ENCODE assay signal across 34 cellular contexts in genomic region chr11:122789916-122790315, GRCh38. TPM values are rescaled to one million over a fixed set of nuclear protein-coding genes. Genes with fewer than 3 reads are reported as not detected.
"Had no signal": no experiment of that assay in that cellular context is flagged by ENCODE, and none has a peak within 500 bp of the region (broad histone marks: within the 10 kb centered on the region; RNA-seq: fewer than 3 reads in every experiment).

No MANE protein-coding gene starts in this region.

- H3K9me3 Mint-ChIP-seq: activated CD4-positive, alpha-beta memory T cell treated with anti-CD3 and anti-CD28 coated beads, Interleukin-2, amount 10 ng/mL, durations not matched to agents 7 days and 5 days; activated naive CD8-positive, alpha-beta T cell treated with anti-CD3 and anti-CD28 coated beads for 36 hours; activated T-cell treated with anti-CD3 and anti-CD28 coated beads, Interleukin-2, amount 50 U/mL, for 72 hours; activated T-helper 17 cell treated with anti-CD3 and anti-CD28 coated beads, Interleukin-2, amount 50 U/mL, for 72 hours; central memory CD8-positive, alpha-beta T cell; T-cell had no signal

- H3K27ac ChIP-seq: cardiac muscle cell, PC-9, RWPE1, VCaP had no signal

- H3K4me3 ChIP-seq: cardiac muscle cell, PC-9 had no signal

- H3K27ac Mint-ChIP-seq: activated CD4-positive, alpha-beta memory T cell treated with anti-CD3 and anti-CD28 coated beads, Interleukin-2, amount 10 ng/mL, durations not matched to agents 7 days and 5 days; activated naive CD8-positive, alpha-beta T cell treated with anti-CD3 and anti-CD28 coated beads for 36 hours; activated T-cell treated with anti-CD3 and anti-CD28 coated beads, Interleukin-2, amount 50 U/mL, for 72 hours; activated T-helper 17 cell treated with anti-CD3 and anti-CD28 coated beads, Interleukin-2, amount 50 U/mL, for 72 hours; T-cell had no signal

- H3K4me3 Mint-ChIP-seq: activated CD4-positive, alpha-beta memory T cell treated with anti-CD3 and anti-CD28 coated beads, Interleukin-2, amount 10 ng/mL, durations not matched to agents 7 days and 5 days; activated naive CD8-positive, alpha-beta T cell treated with anti-CD3 and anti-CD28 coated beads for 36 hours; activated T-cell treated with anti-CD3 and anti-CD28 coated beads, Interleukin-2, amount 50 U/mL, for 72 hours; activated T-helper 17 cell treated with anti-CD3 and anti-CD28 coated beads, Interleukin-2, amount 50 U/mL, for 72 hours; central memory CD8-positive, alpha-beta T cell; T-cell had no signal

- H3K4me1 Mint-ChIP-seq: activated CD4-positive, alpha-beta memory T cell treated with anti-CD3 and anti-CD28 coated beads, Interleukin-2, amount 10 ng/mL, durations not matched to agents 7 days and 5 days; activated T-helper 17 cell treated with anti-CD3 and anti-CD28 coated beads, Interleukin-2, amount 50 U/mL, for 72 hours; central memory CD8-positive, alpha-beta T cell; T-cell had no signal

- ATAC-seq: activated T-cell treated with anti-CD3 and anti-CD28 coated beads, Interleukin-2, amount 50 U/mL, for 72 hours; activated T-helper 17 cell treated with anti-CD3 and anti-CD28 coated beads, Interleukin-2, amount 50 U/mL, for 72 hours; Right ventricle myocardium inferior; SK-N-SH treated with all-trans-retinoic acid at 6 μM for 48 hours; T-cell had no signal

- DNase-seq: activated CD4-positive, alpha-beta memory T cell treated with anti-CD3 and anti-CD28 coated beads, Interleukin-2, amount 10 ng/mL, durations not matched to agents 7 days and 5 days; activated CD4-positive, alpha-beta T cell treated with anti-CD3 and anti-CD28 coated beads for 1 hour; activated CD4-positive, alpha-beta T cell treated with anti-CD3 and anti-CD28 coated beads for 48 hours; activated CD4-positive, CD25-positive, alpha-beta regulatory T cell; activated effector memory CD4-positive, alpha-beta T cell treated with anti-CD3 and anti-CD28 coated beads, Interleukin-2, amount 50 U/mL, for 16 hours; activated naive CD4-positive, alpha-beta T cell; activated naive CD4-positive, alpha-beta T cell treated with anti-CD3 and anti-CD28 coated beads, Interleukin-2, amount 50 U/mL, for 16 hours; activated naive CD8-positive, alpha-beta T cell treated with anti-CD3 and anti-CD28 coated beads for 36 hours; activated T-cell treated with anti-CD3 and anti-CD28 coated beads, Interleukin-2, amount 50 U/mL, for 1 hour; activated T-cell treated with anti-CD3 and anti-CD28 coated beads, Interleukin-2, amount 50 U/mL, for 72 hours; amniotic stem cell; aorta; NCI-H1092 treated with DMSO at 0.1 percent for 48 hours; NCI-H1417; NCI-H187 treated with DMSO at 0.1 percent for 48 hours; NCI-H2081; NCI-H2171 treated with DMSO at 0.1 percent for 48 hours; NCI-H2227 treated with DMSO at 0.1 percent for 48 hours; NCI-H446 treated with DMSO at 0.1 percent for 48 hours; NCI-H524; PC-9; SIG-M5; T-cell; T-helper 2 cell; T-helper 9 cell had no signal

- H3K27me3 Mint-ChIP-seq: activated CD4-positive, alpha-beta memory T cell treated with anti-CD3 and anti-CD28 coated beads, Interleukin-2, amount 10 ng/mL, durations not matched to agents 7 days and 5 days; activated naive CD8-positive, alpha-beta T cell treated with anti-CD3 and anti-CD28 coated beads for 36 hours; activated T-helper 17 cell treated with anti-CD3 and anti-CD28 coated beads, Interleukin-2, amount 50 U/mL, for 72 hours; central memory CD8-positive, alpha-beta T cell; T-cell had no signal

RNA-seq across cellular contexts. Expression of gene CRTAM, which starts 48.4 kb away (rescaled TPM):
- total RNA-seq: cardiac muscle cell, M059J, OCI-LY7, PC-9 had no signal
